1 cellular context compared by ENCODE assay signal in the genomic region with DNA sequence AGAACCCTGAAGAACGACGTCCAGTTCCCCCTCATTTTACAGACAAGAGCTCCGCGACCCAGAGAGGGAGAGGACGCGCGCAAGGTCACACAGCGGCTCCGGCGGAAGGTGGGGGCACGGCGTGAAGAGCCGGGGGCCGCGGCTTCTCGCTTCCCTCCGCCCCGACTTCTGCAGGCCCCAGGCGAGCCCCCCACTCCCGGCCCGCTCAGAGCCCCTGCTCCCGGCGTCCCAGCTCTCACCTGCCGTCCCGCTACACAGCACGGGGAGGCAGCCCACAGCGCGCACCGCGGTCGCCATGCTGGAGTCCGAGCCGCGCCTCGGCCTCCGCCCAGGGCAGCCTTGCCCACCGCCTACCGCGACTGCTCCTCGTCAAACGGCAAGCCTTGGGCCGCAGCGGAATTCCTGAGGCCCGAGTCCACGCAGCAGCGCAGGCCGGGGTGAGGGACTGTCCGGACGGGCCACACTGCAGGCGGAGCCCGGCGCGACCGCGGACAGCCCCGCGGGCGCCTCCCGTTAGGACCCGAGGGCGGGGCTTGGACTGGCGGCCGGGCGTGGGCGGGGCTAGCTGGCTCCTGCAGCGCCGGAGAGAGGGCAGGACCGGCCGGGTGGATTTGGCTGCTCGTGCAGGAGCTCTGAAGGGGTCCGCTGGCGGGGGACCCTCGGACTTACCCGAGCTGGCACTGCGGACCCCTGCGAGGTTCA.
A peak's percentile ranks its signal among the peaks of the same experiment; 100 is the strongest.
TF ChIP-seq lines count a peak whose summit lies in the region.

A gene (minus strand): TSS at position 314 of the 702 bp plus-strand sequence. CDS start 17 bp downstream, at position 297.

TF ChIP-seq in HepG2, 621 proteins besides CTCF, POLR2A, EP300 and RAD21 (continued from another document and continues in another):
- TF ChIP-seq, protein P1, sequence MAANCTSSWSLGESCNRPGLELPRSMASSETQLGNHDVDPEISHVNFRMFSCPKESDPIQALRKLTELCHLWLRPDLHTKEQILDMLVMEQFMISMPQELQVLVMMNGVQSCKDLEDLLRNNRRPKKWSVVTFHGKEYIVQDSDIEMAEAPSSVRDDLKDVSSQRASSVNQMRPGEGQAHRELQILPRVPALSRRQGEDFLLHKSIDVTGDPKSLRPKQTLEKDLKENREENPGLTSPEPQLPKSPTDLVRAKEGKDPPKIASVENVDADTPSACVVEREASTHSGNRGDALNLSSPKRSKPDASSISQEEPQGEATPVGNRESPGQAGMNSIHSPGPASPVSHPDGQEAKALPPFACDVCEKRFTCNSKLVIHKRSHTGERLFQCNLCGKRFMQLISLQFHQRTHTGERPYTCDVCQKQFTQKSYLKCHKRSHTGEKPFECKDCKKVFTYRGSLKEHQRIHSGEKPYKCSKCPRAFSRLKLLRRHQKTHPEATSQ (CRISPR knock-in tag; IDR thresholded peaks at IDR 0.05; ENCODE audit: borderline replicate concordance): peak; percentile 46; the same call in 1 of the 2 replicates
- TF ChIP-seq POLR2AphosphoS2 (IDR thresholded peaks at IDR 0.05; ENCODE audit: low read depth, low read length) (no peak), TEAD2 (CRISPR knock-in tag; IDR thresholded peaks at IDR 0.05) (no peak), ZSCAN12 (CRISPR knock-in tag; IDR thresholded peaks at IDR 0.05) (no peak), ZNF720 (CRISPR knock-in tag; IDR thresholded peaks at IDR 0.05) (no peak), GATAD2A (CRISPR knock-in tag; IDR thresholded peaks at IDR 0.05) (no peak; the same call in 1 of the 2 replicates), ZNF772 (CRISPR knock-in tag; IDR thresholded peaks at IDR 0.05) (peak; percentile 82), ZZZ3 (CRISPR knock-in tag; IDR thresholded peaks at IDR 0.05; ENCODE audit: borderline replicate concordance) (peak; percentile 97), EEA1 (CRISPR knock-in tag; IDR thresholded peaks at IDR 0.05; ENCODE audit: borderline replicate concordance) (peak; percentile 87; the same call in 1 of the 2 replicates), HIVEP1 (CRISPR knock-in tag; IDR thresholded peaks at IDR 0.05) (peak; percentile 79; the same call in 1 of the 2 replicates), ZNF446 (CRISPR knock-in tag; IDR thresholded peaks at IDR 0.05) (peak; percentile 81; the same call in 1 of the 2 replicates), ZFYVE20 (CRISPR knock-in tag; IDR thresholded peaks at IDR 0.05; ENCODE audit: borderline replicate concordance, low read depth) (0 out of 2 replicates have a peak, but pooled peaks have one; percentile 56), NAIF1 (CRISPR knock-in tag; IDR thresholded peaks at IDR 0.05; ENCODE audit: borderline replicate concordance) (peak; percentile 71; the same call in 1 of the 2 replicates), ZNF557 (CRISPR knock-in tag; IDR thresholded peaks at IDR 0.05) (0 out of 2 replicates have a peak, but pooled peaks have one; percentile 73), GTF2F1 (IDR thresholded peaks at IDR 0.05; ENCODE audit: low read length) (no peak), PCBP1 (IDR thresholded peaks at IDR 0.05; ENCODE audit: borderline replicate concordance, low read depth, low read length) (0 out of 2 replicates have a peak, but pooled peaks have one; percentile 67), SMAD3 (CRISPR knock-in tag; IDR thresholded peaks at IDR 0.05) (peak; percentile 80; the same call in 1 of the 2 replicates), ZNF207 (IDR thresholded peaks at IDR 0.05; ENCODE audit: borderline replicate concordance) (no peak), ZBTB42 (CRISPR knock-in tag; IDR thresholded peaks at IDR 0.05) (no peak), SIN3B (IDR thresholded peaks at IDR 0.05; ENCODE audit: low read length) (peak; percentile 55; the same call in 1 of the 2 replicates), MED8 (CRISPR knock-in tag; IDR thresholded peaks at IDR 0.05; ENCODE audit: insufficient replicate concordance) (peak; percentile 83), ZNF138 (CRISPR knock-in tag; IDR thresholded peaks at IDR 0.05; ENCODE audit: low read depth) (peak; percentile 89; the same call in 1 of the 2 replicates), ZNF34 (CRISPR knock-in tag; IDR thresholded peaks at IDR 0.05; ENCODE audit: borderline replicate concordance) (peak; percentile 96), KMT2A (CRISPR knock-in tag; IDR thresholded peaks at IDR 0.05) (peak; percentile 96), ZNF329 (CRISPR knock-in tag; IDR thresholded peaks at IDR 0.05; ENCODE audit: low read depth) (no peak), HES4 (CRISPR knock-in tag; IDR thresholded peaks at IDR 0.05; ENCODE audit: borderline replicate concordance) (peak; percentile 89), ZFP41 (CRISPR knock-in tag; IDR thresholded peaks at IDR 0.05; ENCODE audit: borderline replicate concordance) (0 out of 2 replicates have a peak, but pooled peaks have one; percentile 66), ZNF562 (CRISPR knock-in tag; IDR thresholded peaks at IDR 0.05; ENCODE audit: borderline replicate concordance) (no peak), ZFAT (CRISPR knock-in tag; conservative IDR thresholded peaks at IDR 0.05) (peak; percentile 81; the same call in 1 of the 2 replicates), ZNF607 (CRISPR knock-in tag; IDR thresholded peaks at IDR 0.05; ENCODE audit: borderline replicate concordance) (peak; percentile 39; the same call in 1 of the 2 replicates), MLLT10 (CRISPR knock-in tag; IDR thresholded peaks at IDR 0.05) (no peak), DNMT3B (CRISPR knock-in tag; conservative IDR thresholded peaks at IDR 0.05) (no peak), ZNF75D (CRISPR knock-in tag; IDR thresholded peaks at IDR 0.05; ENCODE audit: borderline replicate concordance) (no peak), ZNF747 (CRISPR knock-in tag; IDR thresholded peaks at IDR 0.05; ENCODE audit: borderline replicate concordance) (no peak), CENPX (CRISPR knock-in tag; IDR thresholded peaks at IDR 0.05) (no peak), ZMYM4 (CRISPR knock-in tag; IDR thresholded peaks at IDR 0.05) (peak; percentile 89), AGO2 (optimal IDR thresholded peaks at IDR 0.05; ENCODE audit: low read depth, low read length) (peak; percentile 89), PAX8 (CRISPR knock-in tag; IDR thresholded peaks at IDR 0.05; ENCODE audit: borderline replicate concordance) (peak; percentile 96; the same call in 1 of the 2 replicates), ZMYM3 (CRISPR knock-in tag; IDR thresholded peaks at IDR 0.05) (peak; percentile 99), YY1 (IDR thresholded peaks at IDR 0.05; ENCODE audit: insufficient read depth, insufficient replicate concordance, low read depth, low read length) (peak; percentile 94)
- TF ChIP-seq, protein P2, sequence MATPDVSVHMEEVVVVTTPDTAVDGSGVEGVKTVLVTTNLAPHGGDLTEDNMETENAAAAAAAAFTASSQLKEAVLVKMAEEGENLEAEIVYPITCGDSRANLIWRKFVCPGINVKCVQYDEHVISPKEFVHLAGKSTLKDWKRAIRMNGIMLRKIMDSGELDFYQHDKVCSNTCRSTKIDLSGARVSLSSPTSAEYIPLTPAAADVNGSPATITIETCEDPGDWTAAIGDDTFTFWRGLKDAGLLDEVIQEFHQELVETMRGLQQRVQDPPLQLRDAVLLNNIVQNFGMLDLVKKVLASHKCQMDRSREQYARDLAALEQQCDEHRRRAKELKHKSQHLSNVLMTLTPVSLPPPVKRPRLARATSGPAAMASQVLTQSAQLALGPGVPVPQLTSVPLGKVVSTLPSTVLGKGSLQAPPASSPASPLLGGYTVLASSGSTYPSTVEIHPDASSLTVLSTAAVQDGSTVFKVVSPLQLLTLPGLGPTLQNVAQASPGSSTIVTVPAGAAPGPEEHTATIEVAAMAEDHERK (CRISPR knock-in tag; IDR thresholded peaks at IDR 0.05; ENCODE audit: low read depth): no peak
- TF ChIP-seq, protein P3, sequence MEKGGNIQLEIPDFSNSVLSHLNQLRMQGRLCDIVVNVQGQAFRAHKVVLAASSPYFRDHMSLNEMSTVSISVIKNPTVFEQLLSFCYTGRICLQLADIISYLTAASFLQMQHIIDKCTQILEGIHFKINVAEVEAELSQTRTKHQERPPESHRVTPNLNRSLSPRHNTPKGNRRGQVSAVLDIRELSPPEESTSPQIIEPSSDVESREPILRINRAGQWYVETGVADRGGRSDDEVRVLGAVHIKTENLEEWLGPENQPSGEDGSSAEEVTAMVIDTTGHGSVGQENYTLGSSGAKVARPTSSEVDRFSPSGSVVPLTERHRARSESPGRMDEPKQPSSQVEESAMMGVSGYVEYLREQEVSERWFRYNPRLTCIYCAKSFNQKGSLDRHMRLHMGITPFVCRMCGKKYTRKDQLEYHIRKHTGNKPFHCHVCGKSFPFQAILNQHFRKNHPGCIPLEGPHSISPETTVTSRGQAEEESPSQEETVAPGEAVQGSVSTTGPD (CRISPR knock-in tag; IDR thresholded peaks at IDR 0.05): no peak
- TF ChIP-seq, protein P4, sequence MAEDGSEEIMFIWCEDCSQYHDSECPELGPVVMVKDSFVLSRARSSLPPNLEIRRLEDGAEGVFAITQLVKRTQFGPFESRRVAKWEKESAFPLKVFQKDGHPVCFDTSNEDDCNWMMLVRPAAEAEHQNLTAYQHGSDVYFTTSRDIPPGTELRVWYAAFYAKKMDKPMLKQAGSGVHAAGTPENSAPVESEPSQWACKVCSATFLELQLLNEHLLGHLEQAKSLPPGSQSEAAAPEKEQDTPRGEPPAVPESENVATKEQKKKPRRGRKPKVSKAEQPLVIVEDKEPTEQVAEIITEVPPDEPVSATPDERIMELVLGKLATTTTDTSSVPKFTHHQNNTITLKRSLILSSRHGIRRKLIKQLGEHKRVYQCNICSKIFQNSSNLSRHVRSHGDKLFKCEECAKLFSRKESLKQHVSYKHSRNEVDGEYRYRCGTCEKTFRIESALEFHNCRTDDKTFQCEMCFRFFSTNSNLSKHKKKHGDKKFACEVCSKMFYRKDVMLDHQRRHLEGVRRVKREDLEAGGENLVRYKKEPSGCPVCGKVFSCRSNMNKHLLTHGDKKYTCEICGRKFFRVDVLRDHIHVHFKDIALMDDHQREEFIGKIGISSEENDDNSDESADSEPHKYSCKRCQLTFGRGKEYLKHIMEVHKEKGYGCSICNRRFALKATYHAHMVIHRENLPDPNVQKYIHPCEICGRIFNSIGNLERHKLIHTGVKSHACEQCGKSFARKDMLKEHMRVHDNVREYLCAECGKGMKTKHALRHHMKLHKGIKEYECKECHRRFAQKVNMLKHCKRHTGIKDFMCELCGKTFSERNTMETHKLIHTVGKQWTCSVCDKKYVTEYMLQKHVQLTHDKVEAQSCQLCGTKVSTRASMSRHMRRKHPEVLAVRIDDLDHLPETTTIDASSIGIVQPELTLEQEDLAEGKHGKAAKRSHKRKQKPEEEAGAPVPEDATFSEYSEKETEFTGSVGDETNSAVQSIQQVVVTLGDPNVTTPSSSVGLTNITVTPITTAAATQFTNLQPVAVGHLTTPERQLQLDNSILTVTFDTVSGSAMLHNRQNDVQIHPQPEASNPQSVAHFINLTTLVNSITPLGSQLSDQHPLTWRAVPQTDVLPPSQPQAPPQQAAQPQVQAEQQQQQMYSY (CRISPR knock-in tag; IDR thresholded peaks at IDR 0.05): 0 out of 2 replicates have a peak, but pooled peaks have one; percentile 62
- TF ChIP-seq, protein P5, sequence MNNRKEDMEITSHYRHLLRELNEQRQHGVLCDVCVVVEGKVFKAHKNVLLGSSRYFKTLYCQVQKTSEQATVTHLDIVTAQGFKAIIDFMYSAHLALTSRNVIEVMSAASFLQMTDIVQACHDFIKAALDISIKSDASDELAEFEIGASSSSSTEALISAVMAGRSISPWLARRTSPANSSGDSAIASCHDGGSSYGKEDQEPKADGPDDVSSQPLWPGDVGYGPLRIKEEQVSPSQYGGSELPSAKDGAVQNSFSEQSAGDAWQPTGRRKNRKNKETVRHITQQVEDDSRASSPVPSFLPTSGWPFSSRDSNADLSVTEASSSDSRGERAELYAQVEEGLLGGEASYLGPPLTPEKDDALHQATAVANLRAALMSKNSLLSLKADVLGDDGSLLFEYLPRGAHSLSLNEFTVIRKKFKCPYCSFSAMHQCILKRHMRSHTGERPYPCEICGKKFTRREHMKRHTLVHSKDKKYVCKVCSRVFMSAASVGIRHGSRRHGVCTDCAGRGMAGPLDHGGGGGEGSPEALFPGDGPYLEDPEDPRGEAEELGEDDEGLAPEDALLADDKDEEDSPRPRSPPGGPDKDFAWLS (CRISPR knock-in tag; IDR thresholded peaks at IDR 0.05; ENCODE audit: borderline replicate concordance): peak; percentile 96
- TF ChIP-seq, protein P6, sequence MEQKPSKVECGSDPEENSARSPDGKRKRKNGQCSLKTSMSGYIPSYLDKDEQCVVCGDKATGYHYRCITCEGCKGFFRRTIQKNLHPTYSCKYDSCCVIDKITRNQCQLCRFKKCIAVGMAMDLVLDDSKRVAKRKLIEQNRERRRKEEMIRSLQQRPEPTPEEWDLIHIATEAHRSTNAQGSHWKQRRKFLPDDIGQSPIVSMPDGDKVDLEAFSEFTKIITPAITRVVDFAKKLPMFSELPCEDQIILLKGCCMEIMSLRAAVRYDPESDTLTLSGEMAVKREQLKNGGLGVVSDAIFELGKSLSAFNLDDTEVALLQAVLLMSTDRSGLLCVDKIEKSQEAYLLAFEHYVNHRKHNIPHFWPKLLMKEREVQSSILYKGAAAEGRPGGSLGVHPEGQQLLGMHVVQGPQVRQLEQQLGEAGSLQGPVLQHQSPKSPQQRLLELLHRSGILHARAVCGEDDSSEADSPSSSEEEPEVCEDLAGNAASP (CRISPR knock-in tag; IDR thresholded peaks at IDR 0.05; ENCODE audit: borderline replicate concordance): peak; percentile 11; the same call in 1 of the 2 replicates
- TF ChIP-seq, protein P7, sequence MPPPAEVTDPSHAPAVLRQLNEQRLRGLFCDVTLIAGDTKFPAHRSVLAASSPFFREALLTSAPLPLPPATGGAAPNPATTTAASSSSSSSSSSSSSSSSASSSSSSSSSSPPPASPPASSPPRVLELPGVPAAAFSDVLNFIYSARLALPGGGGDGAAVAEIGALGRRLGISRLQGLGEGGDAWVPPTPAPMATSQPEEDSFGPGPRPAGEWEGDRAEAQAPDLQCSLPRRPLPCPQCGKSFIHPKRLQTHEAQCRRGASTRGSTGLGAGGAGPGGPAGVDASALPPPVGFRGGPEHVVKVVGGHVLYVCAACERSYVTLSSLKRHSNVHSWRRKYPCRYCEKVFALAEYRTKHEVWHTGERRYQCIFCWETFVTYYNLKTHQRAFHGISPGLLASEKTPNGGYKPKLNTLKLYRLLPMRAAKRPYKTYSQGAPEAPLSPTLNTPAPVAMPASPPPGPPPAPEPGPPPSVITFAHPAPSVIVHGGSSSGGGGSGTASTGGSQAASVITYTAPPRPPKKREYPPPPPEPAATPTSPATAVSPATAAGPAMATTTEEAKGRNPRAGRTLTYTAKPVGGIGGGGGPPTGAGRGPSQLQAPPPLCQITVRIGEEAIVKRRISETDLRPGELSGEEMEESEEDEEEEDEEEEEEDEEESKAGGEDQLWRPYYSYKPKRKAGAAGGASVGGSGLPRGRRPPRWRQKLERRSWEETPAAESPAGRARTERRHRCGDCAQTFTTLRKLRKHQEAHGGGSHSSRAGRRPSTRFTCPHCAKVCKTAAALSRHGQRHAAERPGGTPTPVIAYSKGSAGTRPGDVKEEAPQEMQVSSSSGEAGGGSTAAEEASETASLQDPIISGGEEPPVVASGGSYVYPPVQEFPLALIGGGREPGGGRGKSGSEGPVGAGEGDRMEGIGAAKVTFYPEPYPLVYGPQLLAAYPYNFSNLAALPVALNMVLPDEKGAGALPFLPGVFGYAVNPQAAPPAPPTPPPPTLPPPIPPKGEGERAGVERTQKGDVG (CRISPR knock-in tag; IDR thresholded peaks at IDR 0.05; ENCODE audit: borderline replicate concordance): peak; percentile 60; the same call in 1 of the 2 replicates
- TF ChIP-seq, protein P8, sequence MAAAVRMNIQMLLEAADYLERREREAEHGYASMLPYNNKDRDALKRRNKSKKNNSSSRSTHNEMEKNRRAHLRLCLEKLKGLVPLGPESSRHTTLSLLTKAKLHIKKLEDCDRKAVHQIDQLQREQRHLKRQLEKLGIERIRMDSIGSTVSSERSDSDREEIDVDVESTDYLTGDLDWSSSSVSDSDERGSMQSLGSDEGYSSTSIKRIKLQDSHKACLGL (CRISPR knock-in tag; IDR thresholded peaks at IDR 0.05): peak; percentile 90
